ENCODE assay signal across 8 cellular contexts in genomic region chr12:108560752-108561719, GRCh38. TPM values are rescaled to one million over a fixed set of nuclear protein-coding genes. Genes with fewer than 3 reads are reported as not detected.
DNase-seq lines count a peak whose midpoint lies in the region; ATAC-seq, FAIRE-seq and TF ChIP-seq lines count a peak whose summit lies in the region.

A gene with protein sequence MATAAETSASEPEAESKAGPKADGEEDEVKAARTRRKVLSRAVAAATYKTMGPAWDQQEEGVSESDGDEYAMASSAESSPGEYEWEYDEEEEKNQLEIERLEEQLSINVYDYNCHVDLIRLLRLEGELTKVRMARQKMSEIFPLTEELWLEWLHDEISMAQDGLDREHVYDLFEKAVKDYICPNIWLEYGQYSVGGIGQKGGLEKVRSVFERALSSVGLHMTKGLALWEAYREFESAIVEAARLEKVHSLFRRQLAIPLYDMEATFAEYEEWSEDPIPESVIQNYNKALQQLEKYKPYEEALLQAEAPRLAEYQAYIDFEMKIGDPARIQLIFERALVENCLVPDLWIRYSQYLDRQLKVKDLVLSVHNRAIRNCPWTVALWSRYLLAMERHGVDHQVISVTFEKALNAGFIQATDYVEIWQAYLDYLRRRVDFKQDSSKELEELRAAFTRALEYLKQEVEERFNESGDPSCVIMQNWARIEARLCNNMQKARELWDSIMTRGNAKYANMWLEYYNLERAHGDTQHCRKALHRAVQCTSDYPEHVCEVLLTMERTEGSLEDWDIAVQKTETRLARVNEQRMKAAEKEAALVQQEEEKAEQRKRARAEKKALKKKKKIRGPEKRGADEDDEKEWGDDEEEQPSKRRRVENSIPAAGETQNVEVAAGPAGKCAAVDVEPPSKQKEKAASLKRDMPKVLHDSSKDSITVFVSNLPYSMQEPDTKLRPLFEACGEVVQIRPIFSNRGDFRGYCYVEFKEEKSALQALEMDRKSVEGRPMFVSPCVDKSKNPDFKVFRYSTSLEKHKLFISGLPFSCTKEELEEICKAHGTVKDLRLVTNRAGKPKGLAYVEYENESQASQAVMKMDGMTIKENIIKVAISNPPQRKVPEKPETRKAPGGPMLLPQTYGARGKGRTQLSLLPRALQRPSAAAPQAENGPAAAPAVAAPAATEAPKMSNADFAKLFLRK (minus strand): TSS chr12:108561173. CDS start chr12:108561154, 19 bp downstream.

- in situ Hi-C loops in HepG2 (cut with HindIII; ENCODE audit: extremely low pct_ligation_motif_present, low pct_unique_long_range_greater_than_20kb): loop anchor here (10.0 kb wide), 1 partner anchor 244 kb away; no protein-coding TSS in a partner anchor

- no TSS peak for BruUV-seq in HepG2 (replicated peaks; lab: Mats Ljungman, UMichigan)

- DNase-seq in C1 segment of cervical spinal cord (lab: John Stamatoyannopoulos, UW) (peak; percentile 32 to 92 (median 73)), NCI-H748 treated with DMSO at 0.1 percent for 48 hours (lab: John Stamatoyannopoulos, UW) (peak; percentile 89), dermis microvascular lymphatic vessel endothelial cell (ENCODE audit: low read depth in 2 of 2) (peak; percentile 80 to 91), HepG2 (ENCODE audit: low spot score) (peak; percentile 89)
- DNase-seq in activated CD4-positive, alpha-beta T cell treated with anti-CD3 and anti-CD28 coated beads, Interleukin-2, amount 50 U/mL, for 4 hours: peak; percentile 76 to 77
- DNase-seq in stimulated activated CD4-positive, alpha-beta T cell treated with anti-CD3 and anti-CD28 coated beads, Interleukin-2, amount 100 ng/mL, for 48 hours: peak; percentile 70 to 74

- H3K4me3 ChIP-seq in HepG2 (replicated peaks in 1 of 3; ENCODE audit: insufficient read depth in 1 of 3, low read depth in 2 of 3, low read length in 3 of 3): peak within 1 kb of the TSS; percentile 95 to 100 (median 99)

- H3K4me1 ChIP-seq in HepG2 (ENCODE audit: insufficient read depth, low read length): peaks cover 45% of the 10 kb centered on the region

- ATAC-seq in GM19351 (IDR thresholded peaks at IDR 0.05; ENCODE audit: unreplicated experiment) (peak; percentile 39), HG03521 (IDR thresholded peaks at IDR 0.05; ENCODE audit: unreplicated experiment) (peak; percentile 33), HepG2 (peak; percentile 58)

- TF ChIP-seq RAD21 in HepG2 (CRISPR knock-in tag; IDR thresholded peaks at IDR 0.05): no peak

- H3K27ac ChIP-seq in HepG2 (ENCODE audit: extremely low read length, insufficient read depth, low read length): peak within 1 kb of the TSS; percentile 97

- TF ChIP-seq POLR2A in HepG2 (IDR thresholded peaks at IDR 0.05; ENCODE audit: insufficient read depth in 1 of 2, low read depth in 2 of 2, low read length in 2 of 2): peak; percentile 61 to 62

- H3K9me3 ChIP-seq in HepG2 (ENCODE audit: low read length): no peaks in the 10 kb centered on the region

- H4K20me1 ChIP-seq in HepG2 (ENCODE audit: insufficient read depth, low read length): peaks cover 11% of the 10 kb centered on the region

- intact Hi-C loops in HepG2 (cut with micrococcal nuclease; ENCODE audit: unreplicated experiment): loop anchor here (5.0 kb wide), 2 partner anchors 171 to 296 kb away; partner anchors contain the start of genes CORO1C and SSH1

- peak within 1 kb of the TSS; percentile 97 for H2AFZ ChIP-seq in HepG2 (ENCODE audit: low read length)

- H3K9ac ChIP-seq in HepG2 (ENCODE audit: insufficient read depth, low read depth, low read length): peak within 1 kb of the TSS; percentile 98

- POLR2A ChIA-PET in HepG2 (lab: Yijun Ruan, JAX): interaction anchor here (0.9 to 1.3 kb wide), 3 partner anchors 10 to 879 kb away, joined by 3 to 5 read pairs (median 4); no protein-coding TSS in a partner anchor

- peaks cover 66% of the 10 kb centered on the region for H3K79me2 ChIP-seq in HepG2 (ENCODE audit: insufficient read depth, low read length)

- peak within 1 kb of the TSS; percentile 99 for H3K4me2 ChIP-seq in HepG2 (ENCODE audit: low read depth, low read length)

- TF ChIP-seq EP300 in HepG2 (IDR thresholded peaks at IDR 0.05; ENCODE audit: low read depth in 2 of 2, low read length in 2 of 2) (peak in 1 of 2 experiments; percentile 33; a peak in 1 of 4 replicates), HepG2 (CRISPR knock-in tag; IDR thresholded peaks at IDR 0.05; ENCODE audit: borderline replicate concordance) (0 out of 2 replicates have a peak, but pooled peaks have one; percentile 19)

- FAIRE-seq in HepG2 (lab: Jason Lieb, UNC): peak; percentile 98

- CTCF ChIA-PET in HepG2 (lab: Yijun Ruan, JAX; ENCODE audit: low intra/inter-chr PET ratio, low total read pairs): no interaction called here

- WGBS in HepG2 (ENCODE audit: low lambda C conversion rate): under 1% methylated on average over 55 of the region's 57 CpGs

- H3K27me3 ChIP-seq in HepG2 (ENCODE audit: control insufficient read depth in 1 of 2, insufficient read depth in 2 of 2, low read length in 2 of 2): no peaks in the 10 kb centered on the region; a peak in 1 of 5 replicates

- no peak for TF ChIP-seq CTCF in HepG2 (CRISPR knock-in tag; IDR thresholded peaks at IDR 0.05)

- peaks cover 12 to 30% of the 10 kb centered on the region in 2 experiments for H3K36me3 ChIP-seq in HepG2 (replicated peaks in 1 of 2; ENCODE audit: control insufficient read depth in 1 of 2, insufficient read depth in 2 of 2, low read length in 2 of 2)

TF ChIP-seq in HepG2, 621 proteins besides CTCF, POLR2A, EP300 and RAD21 (continues in another document):
- TF ChIP-seq ZMAT3 (CRISPR knock-in tag; conservative IDR thresholded peaks at IDR 0.05) (0 out of 2 replicates have a peak, but pooled peaks have one; percentile 42), KMT2B (CRISPR knock-in tag; IDR thresholded peaks at IDR 0.05) (peak; percentile 78), NFKBIZ (CRISPR knock-in tag; IDR thresholded peaks at IDR 0.05) (0 out of 2 replicates have a peak, but pooled peaks have one; percentile 34), SAP130 (CRISPR knock-in tag; IDR thresholded peaks at IDR 0.05; ENCODE audit: low read depth) (peak; percentile 80), KMT2A (CRISPR knock-in tag; IDR thresholded peaks at IDR 0.05) (peak; percentile 93; the same call in 1 of the 2 replicates)
- TF ChIP-seq, protein P1, sequence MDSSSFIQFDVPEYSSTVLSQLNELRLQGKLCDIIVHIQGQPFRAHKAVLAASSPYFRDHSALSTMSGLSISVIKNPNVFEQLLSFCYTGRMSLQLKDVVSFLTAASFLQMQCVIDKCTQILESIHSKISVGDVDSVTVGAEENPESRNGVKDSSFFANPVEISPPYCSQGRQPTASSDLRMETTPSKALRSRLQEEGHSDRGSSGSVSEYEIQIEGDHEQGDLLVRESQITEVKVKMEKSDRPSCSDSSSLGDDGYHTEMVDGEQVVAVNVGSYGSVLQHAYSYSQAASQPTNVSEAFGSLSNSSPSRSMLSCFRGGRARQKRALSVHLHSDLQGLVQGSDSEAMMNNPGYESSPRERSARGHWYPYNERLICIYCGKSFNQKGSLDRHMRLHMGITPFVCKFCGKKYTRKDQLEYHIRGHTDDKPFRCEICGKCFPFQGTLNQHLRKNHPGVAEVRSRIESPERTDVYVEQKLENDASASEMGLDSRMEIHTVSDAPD (CRISPR knock-in tag; IDR thresholded peaks at IDR 0.05): 0 out of 2 replicates have a peak, but pooled peaks have one; percentile 27
- TF ChIP-seq, protein P2, sequence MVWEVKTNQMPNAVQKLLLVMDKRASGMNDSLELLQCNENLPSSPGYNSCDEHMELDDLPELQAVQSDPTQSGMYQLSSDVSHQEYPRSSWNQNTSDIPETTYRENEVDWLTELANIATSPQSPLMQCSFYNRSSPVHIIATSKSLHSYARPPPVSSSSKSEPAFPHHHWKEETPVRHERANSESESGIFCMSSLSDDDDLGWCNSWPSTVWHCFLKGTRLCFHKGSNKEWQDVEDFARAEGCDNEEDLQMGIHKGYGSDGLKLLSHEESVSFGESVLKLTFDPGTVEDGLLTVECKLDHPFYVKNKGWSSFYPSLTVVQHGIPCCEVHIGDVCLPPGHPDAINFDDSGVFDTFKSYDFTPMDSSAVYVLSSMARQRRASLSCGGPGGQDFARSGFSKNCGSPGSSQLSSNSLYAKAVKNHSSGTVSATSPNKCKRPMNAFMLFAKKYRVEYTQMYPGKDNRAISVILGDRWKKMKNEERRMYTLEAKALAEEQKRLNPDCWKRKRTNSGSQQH (CRISPR knock-in tag; IDR thresholded peaks at IDR 0.05; ENCODE audit: low read depth): peak; percentile 53; the same call in 1 of the 2 replicates

RNA-seq across cellular contexts. Expression of the gene that starts here (rescaled TPM):
- total RNA-seq in dermis microvascular lymphatic vessel endothelial cell: 35.8 and 57.3 TPM in 2 replicates
- 60.7 and 69.9 TPM in 2 replicates for total RNA-seq in HepG2 (2016; rRNA removed; fragmentation: Illumina TruSeq; extraction: Trizol)
- 21.9 and 27.2 TPM in 2 replicates for total RNA-seq in HepG2 (2016; cell fraction: cytosol; rRNA removed; fragmentation: Illumina TruSeq; extraction: Trizol; ENCODE audit: low read depth)
- total RNA-seq in HepG2 (2016; cell fraction: insoluble cytoplasmic fraction; rRNA removed; fragmentation: Illumina TruSeq; extraction: Trizol): 55.9 and 75.2 TPM in 2 replicates
- total RNA-seq in HepG2 (2016; cell fraction: membrane; rRNA removed; fragmentation: Illumina TruSeq; extraction: Trizol): 19.7 and 22.5 TPM in 2 replicates
- total RNA-seq in HepG2 (2016; cell fraction: nucleus; rRNA removed; fragmentation: Illumina TruSeq; extraction: Trizol): 77.0 and 82.1 TPM in 2 replicates
- polyA plus RNA-seq in HepG2 (2011; rRNA removed): 15.3 and 16.1 TPM in 2 replicates
- polyA plus RNA-seq in HepG2 (2011; cell fraction: cytosol; rRNA removed): 8.3 and 9.4 TPM in 2 replicates
- 27.3 and 39.2 TPM in 2 replicates for polyA plus RNA-seq in HepG2 (2011; cell fraction: nucleus; rRNA removed)
- 26.6 and 31.2 TPM in 2 replicates for polyA plus RNA-seq in HepG2 (2012)
- 2.3 and 2.5 TPM in 2 replicates for polyA plus RNA-seq in HepG2 (2016; cell fraction: cytosol; fragmentation: Illumina TruSeq; extraction: Trizol; ENCODE audit: low read depth)
- 35.5 and 40.7 TPM in 2 replicates for polyA plus RNA-seq in HepG2 (2016; cell fraction: insoluble cytoplasmic fraction; fragmentation: Illumina TruSeq; extraction: Trizol; ENCODE audit: low read depth)
- polyA plus RNA-seq in HepG2 (2016; cell fraction: membrane; fragmentation: Illumina TruSeq; extraction: Trizol; ENCODE audit: low read depth): 5.1 and 6.5 TPM in 2 replicates
- 53.6 and 61.3 TPM in 2 replicates for polyA plus RNA-seq in HepG2 (2016; cell fraction: nucleus; fragmentation: Illumina TruSeq; extraction: Trizol; ENCODE audit: insufficient read depth, low read depth)
- polyA minus RNA-seq in HepG2 (2011; rRNA and poly(A)+ RNA removed; ENCODE audit: low replicate concordance): 27.4 and 45.1 TPM in 2 replicates
- 11.9 and 15.4 TPM in 2 replicates for polyA minus RNA-seq in HepG2 (2011; cell fraction: cytosol; rRNA and poly(A)+ RNA removed)
- 155 and 179 TPM in 2 replicates for polyA minus RNA-seq in HepG2 (2011; cell fraction: nucleus; rRNA and poly(A)+ RNA removed)

Comparison
In these comparisons a context has a peak if more than half of its experiments do, and no peak if none do; other contexts are left out.
1. Peak in every context shown above with its lines: DNase-seq, ATAC-seq, H3K4me3 ChIP-seq and H3K27ac ChIP-seq.